ENCODE assay signal across 8 cellular contexts in the genomic region with DNA sequence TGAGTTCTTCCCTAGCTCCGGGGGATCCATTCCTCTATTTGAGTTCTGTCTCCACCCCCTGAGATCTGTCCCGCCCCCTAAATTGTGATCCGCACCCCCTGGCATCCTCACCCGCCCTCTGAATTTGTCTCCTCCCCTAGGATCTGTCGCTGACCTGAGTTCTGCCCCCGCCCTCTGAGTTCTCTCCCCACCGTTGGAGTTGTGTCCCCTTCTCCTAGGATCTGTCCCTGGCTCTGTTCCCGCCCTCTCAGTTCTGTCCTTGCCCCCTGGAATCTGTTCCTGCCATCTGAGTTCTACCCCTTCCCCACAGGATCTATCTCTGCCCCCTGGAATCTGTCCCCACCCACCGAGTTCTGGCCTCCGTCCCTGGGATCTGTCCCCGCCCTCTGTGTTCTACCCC. TPM values are rescaled to one million over a fixed set of nuclear protein-coding genes. Genes with fewer than 3 reads are reported as not detected.
DNase-seq lines count a peak whose midpoint lies in the region; ATAC-seq and TF ChIP-seq lines count a peak whose summit lies in the region.

No MANE protein-coding gene starts in this region.

- H3K4me2 ChIP-seq in trophoblast cell (ENCODE audit: low read length): peak overlapping the region; percentile 36

- no peak overlapping the region for H2AK5ac ChIP-seq in trophoblast cell (ENCODE audit: low read length)

- peaks cover 5% of the 10 kb centered on the region for H3K9me3 ChIP-seq in trophoblast cell (ENCODE audit: insufficient read depth, low read depth, low read length)

- H3K79me1 ChIP-seq in trophoblast cell (ENCODE audit: low read length): peaks cover 5% of the 10 kb centered on the region

- H2BK12ac ChIP-seq in trophoblast cell (ENCODE audit: low read length): peak overlapping the region; percentile 13

- H3K4me3 ChIP-seq in dorsolateral prefrontal cortex (peak overlapping the region in 48 of 59 donors; percentile 4 to 83 (median 66)), trophoblast cell (ENCODE audit: low read depth, low read length) (no peak overlapping the region)

- no peak overlapping the region for H2BK5ac ChIP-seq in trophoblast cell (ENCODE audit: low read depth, low read length, poor library complexity)

- H3K18ac ChIP-seq in trophoblast cell (ENCODE audit: low read length): no peak overlapping the region

- no peaks in the 10 kb centered on the region for H3K4me1 ChIP-seq in trophoblast cell (ENCODE audit: control insufficient read depth in 1 of 2, insufficient read depth in 2 of 2, low read length in 2 of 2)

- no CpG with 5 or more reads among the region's 11 CpGs for WGBS in trophoblast cell (ENCODE audit: extremely low coverage, insufficient coverage, insufficient read length)

- H4K12ac ChIP-seq in trophoblast cell (ENCODE audit: low read depth, low read length): no peak overlapping the region

- H2BK120ac ChIP-seq in trophoblast cell (ENCODE audit: insufficient read depth, low read length, poor library complexity): no peak overlapping the region

- DNase-seq in DMS79 (lab: John Stamatoyannopoulos, UW) (peak; percentile 39), NCI-H2171 (lab: John Stamatoyannopoulos, UW) (peak; percentile 73), dorsolateral prefrontal cortex (peak in 1 of 10 donors; percentile 64), trophoblast cell (no peak), islet precursor cell (no peak), NCI-H226 (no peak)

- H4K8ac ChIP-seq in trophoblast cell (ENCODE audit: low read depth, low read length): no peak overlapping the region

- H3K27ac ChIP-seq in dorsolateral prefrontal cortex (peak overlapping the region in 4 of 59 donors; percentile 21 to 81 (median 61)), trophoblast cell (ENCODE audit: low read depth, low read length) (no peak overlapping the region)

- H3K27me3 ChIP-seq in dorsolateral prefrontal cortex (peaks cover 0 to 53% (median 29%) of the 10 kb centered on the region in 45 donors), trophoblast cell (ENCODE audit: insufficient read depth, low read length) (peaks cover 46% of the 10 kb centered on the region)

- no peak for TF ChIP-seq CTCF in dorsolateral prefrontal cortex (IDR thresholded peaks at IDR 0.05 in 54 of 56, conservative IDR thresholded peaks at IDR 0.05 in 2 of 56; ENCODE audit: low read depth in 1 of 56, partially characterized antibody in 56 of 56)

- H3K36me3 ChIP-seq in trophoblast cell (ENCODE audit: control insufficient read depth in 1 of 2, insufficient read depth in 2 of 2, low read length in 2 of 2): peaks cover 10 to 11% of the 10 kb centered on the region in 2 experiments

- H3K23ac ChIP-seq in trophoblast cell (ENCODE audit: low read length): no peak overlapping the region

- H3K4ac ChIP-seq in trophoblast cell (ENCODE audit: low read depth, low read length): no peak overlapping the region

- H3K14ac ChIP-seq in trophoblast cell (ENCODE audit: low read length): no peak overlapping the region

- H3K79me2 ChIP-seq in trophoblast cell (ENCODE audit: control insufficient read depth, insufficient read depth, low read length, poor library complexity): peaks cover 3% of the 10 kb centered on the region

- H4K91ac ChIP-seq in trophoblast cell (ENCODE audit: low read depth, low read length): no peak overlapping the region

- intact Hi-C loops in dorsolateral prefrontal cortex (cut with DNase I): loop anchor here (2.0 to 10.0 kb wide), 4 partner anchors 50 to 448 kb away; a partner anchor contains a TSS

- ATAC-seq in GM21381 (IDR thresholded peaks at IDR 0.05; ENCODE audit: unreplicated experiment) (no peak), HG02571 (IDR thresholded peaks at IDR 0.05; ENCODE audit: unreplicated experiment) (no peak)

- no peak overlapping the region for H2AFZ ChIP-seq in trophoblast cell (ENCODE audit: insufficient read depth, low read length, poor library complexity)

- H3K9ac ChIP-seq in trophoblast cell (ENCODE audit: low read length): no peak overlapping the region

RNA-seq across cellular contexts. Expression of a gene that starts 1.0 kb away (rescaled TPM):
- 100 to 1,000 TPM; 143 to 695 (median 467) TPM for total RNA-seq in dorsolateral prefrontal cortex
- polyA plus RNA-seq in trophoblast cell (2013): 0.12 and 0.16 TPM in 2 replicates

RNA-seq across cellular contexts. Expression of a gene that starts 9.3 kb away (rescaled TPM):
- total RNA-seq in dorsolateral prefrontal cortex: 100 to 1,000 TPM in 1 of 120 experiments, 10 to 100 TPM in 119; 48.9 to 115 (median 70.7) TPM
- 67.0 and 67.7 TPM in 2 replicates for polyA plus RNA-seq in trophoblast cell (2013)

RNA-seq across cellular contexts. Expression of a gene that starts 10.7 kb away (rescaled TPM):
- total RNA-seq in dorsolateral prefrontal cortex: 10 to 100 TPM in 43 of 120 experiments, 1 to 10 TPM in 77; 3.7 to 20.5 (median 9.1) TPM
- 14.8 and 16.7 TPM in 2 replicates for polyA plus RNA-seq in trophoblast cell (2013)

RNA-seq across cellular contexts. Expression of a gene that starts 17.2 kb away (rescaled TPM):
- under 1 TPM in 9 of 120 experiments, not detected in 111; 0.26 to 0.44 (median 0.36) TPM for total RNA-seq in dorsolateral prefrontal cortex
- 0.03 and 0.04 TPM in 2 replicates for polyA plus RNA-seq in trophoblast cell (2013)

RNA-seq across cellular contexts. Expression of a gene that starts 19.1 kb away (rescaled TPM):
- total RNA-seq in dorsolateral prefrontal cortex: 1 to 10 TPM in 3 of 120 experiments, not detected in 117; 1.2 to 1.8 (median 1.5) TPM
- polyA plus RNA-seq in trophoblast cell (2013): not detected in 2 replicates

Comparison
In these comparisons a context has a peak if more than half of its experiments do, and no peak if none do; other contexts are left out.
1. DNase-seq: peak in DMS79 (single experiment) and NCI-H2171 (single experiment); none in trophoblast cell (0 of 2), islet precursor cell (single experiment) and NCI-H226 (single experiment).